In genomic region chr7:1055491-1056005, GRCh38 we compare ENCODE assay signal across 13 cellular contexts. TPM values are rescaled to one million over a fixed set of nuclear protein-coding genes. Genes with fewer than 3 reads are reported as not detected.
A peak's percentile ranks its signal among the peaks of the same experiment; 100 is the strongest.
DNase-seq lines count a peak whose midpoint lies in the region; ATAC-seq and TF ChIP-seq lines count a peak whose summit lies in the region.
"Had no signal": no experiment of that assay in that cellular context is flagged by ENCODE, and none has a peak within 500 bp of the region (broad histone marks: within the 10 kb centered on the region; RNA-seq: fewer than 3 reads in every experiment).

No MANE protein-coding gene starts in this region.

- no peak for DNase-seq in activated CD4-positive, alpha-beta T cell treated with anti-CD3 and anti-CD28 coated beads, Interleukin-2, amount 10 ng/mL, durations not matched to agents 24 days and 14 days
- DNase-seq in activated CD4-positive, alpha-beta T cell treated with anti-CD3 and anti-CD28 coated beads for 48 hours: no peak
- DNase-seq in hepatocyte (ENCODE audit: low spot score): no peak
- no peak for DNase-seq in foreskin keratinocyte
- no peak for DNase-seq in SW 1271 (lab: John Stamatoyannopoulos, UW)
- DNase-seq: NCI-H2171 had no signal

- no peak overlapping the region for H3K4me3 ChIP-seq in hepatocyte
- peak overlapping the region; percentile 11 for H3K4me3 ChIP-seq in thymus (ENCODE audit: low read length)
- H3K4me3 ChIP-seq: A549, GM23338 had no signal

- H2AFZ ChIP-seq in hepatocyte: no peak overlapping the region
- H2AFZ ChIP-seq: GM23338 had no signal

- H3K4me2 ChIP-seq in hepatocyte: peak overlapping the region; percentile 33
- H3K4me2 ChIP-seq: A549, GM23338, KMS-11 had no signal

- H3K4me1 Mint-ChIP-seq in activated CD4-positive, alpha-beta T cell treated with anti-CD3 and anti-CD28 coated beads, Interleukin-2, amount 10 ng/mL, durations not matched to agents 24 days and 14 days: peaks cover 14% of the 10 kb centered on the region
- H3K4me1 Mint-ChIP-seq in activated T-helper 17 cell treated with anti-CD3 and anti-CD28 coated beads, Interleukin-2, amount 50 U/mL, for 72 hours: peaks cover 5% of the 10 kb centered on the region

- H3K4me3 Mint-ChIP-seq in activated CD4-positive, alpha-beta T cell treated with anti-CD3 and anti-CD28 coated beads, Interleukin-2, amount 10 ng/mL, durations not matched to agents 24 days and 14 days: peak overlapping the region; percentile 76
- peak overlapping the region; percentile 55 for H3K4me3 Mint-ChIP-seq in activated T-helper 17 cell treated with anti-CD3 and anti-CD28 coated beads, Interleukin-2, amount 50 U/mL, for 72 hours
- H3K4me3 Mint-ChIP-seq: GM23338 had no signal

- no peaks in the 10 kb centered on the region for H3K9me2 ChIP-seq in hepatocyte (replicated peaks; ENCODE audit: insufficient read depth)

- H3K36me3 Mint-ChIP-seq in activated CD4-positive, alpha-beta T cell treated with anti-CD3 and anti-CD28 coated beads, Interleukin-2, amount 10 ng/mL, durations not matched to agents 24 days and 14 days (ENCODE audit: low read depth): no peaks in the 10 kb centered on the region
- no peaks in the 10 kb centered on the region for H3K36me3 Mint-ChIP-seq in activated T-helper 17 cell treated with anti-CD3 and anti-CD28 coated beads, Interleukin-2, amount 50 U/mL, for 72 hours (ENCODE audit: low read depth)

- no peaks in the 10 kb centered on the region for H3K9me3 Mint-ChIP-seq in activated CD4-positive, alpha-beta T cell treated with anti-CD3 and anti-CD28 coated beads, Interleukin-2, amount 10 ng/mL, durations not matched to agents 24 days and 14 days
- no peaks in the 10 kb centered on the region for H3K9me3 Mint-ChIP-seq in activated T-helper 17 cell treated with anti-CD3 and anti-CD28 coated beads, Interleukin-2, amount 50 U/mL, for 72 hours
- H3K9me3 Mint-ChIP-seq: GM23338 had no signal

- H3K27ac ChIP-seq in hepatocyte (no peak overlapping the region), thymus (ENCODE audit: low read depth) (no peak overlapping the region), foreskin keratinocyte (no peak overlapping the region)
- H3K27ac ChIP-seq: A549, KMS-11 had no signal

- no peaks in the 10 kb centered on the region for H4K20me1 ChIP-seq in hepatocyte (ENCODE audit: insufficient read depth, poor library complexity, severe bottlenecking)

- H3K36me3 ChIP-seq in hepatocyte (replicated peaks; ENCODE audit: insufficient read depth, low read depth) (no peaks in the 10 kb centered on the region), thymus (ENCODE audit: control insufficient read depth, insufficient read depth) (peaks cover 4% of the 10 kb centered on the region)

- no peaks in the 10 kb centered on the region for H3K9me3 ChIP-seq in hepatocyte (ENCODE audit: low read depth)
- no peaks in the 10 kb centered on the region for H3K9me3 ChIP-seq in thymus (ENCODE audit: control insufficient read depth)
- H3K9me3 ChIP-seq: A549 had no signal

- no peak for TF ChIP-seq CTCF in hepatocyte (IDR thresholded peaks at IDR 0.05; ENCODE audit: poor library complexity)
- TF ChIP-seq CTCF in foreskin keratinocyte (conservative IDR thresholded peaks at IDR 0.05): no peak

- H3K27me3 ChIP-seq in hepatocyte: no peaks in the 10 kb centered on the region
- no peaks in the 10 kb centered on the region for H3K27me3 ChIP-seq in thymus (ENCODE audit: control insufficient read depth, insufficient read depth)
- H3K27me3 ChIP-seq in foreskin keratinocyte: no peaks in the 10 kb centered on the region

- WGBS in hepatocyte (ENCODE audit: low lambda C conversion rate, missing lambda C conversion rate): 96% methylated on average over 12 of the region's 18 CpGs
- WGBS in thymus: 18% methylated on average over 18 of the region's 18 CpGs

- no peaks in the 10 kb centered on the region for H3K79me2 ChIP-seq in hepatocyte

- H3K27me3 Mint-ChIP-seq in activated CD4-positive, alpha-beta T cell treated with anti-CD3 and anti-CD28 coated beads, Interleukin-2, amount 10 ng/mL, durations not matched to agents 24 days and 14 days: no peaks in the 10 kb centered on the region
- no peaks in the 10 kb centered on the region for H3K27me3 Mint-ChIP-seq in activated T-helper 17 cell treated with anti-CD3 and anti-CD28 coated beads, Interleukin-2, amount 50 U/mL, for 72 hours

- no peak for ATAC-seq in activated T-helper 17 cell treated with anti-CD3 and anti-CD28 coated beads, Interleukin-2, amount 50 U/mL, for 72 hours (replicated peaks)
- no peak for ATAC-seq in foreskin keratinocyte
- ATAC-seq in HG02610 (IDR thresholded peaks at IDR 0.05; ENCODE audit: unreplicated experiment): no peak
- ATAC-seq: A549, GM23338 had no signal

- intact Hi-C loops in activated CD4-positive, alpha-beta T cell treated with anti-CD3 and anti-CD28 coated beads, Interleukin-2, amount 10 ng/mL, durations not matched to agents 24 days and 14 days (cut with micrococcal nuclease): no loop called here

- H3K27ac Mint-ChIP-seq in activated CD4-positive, alpha-beta T cell treated with anti-CD3 and anti-CD28 coated beads, Interleukin-2, amount 10 ng/mL, durations not matched to agents 24 days and 14 days: peak overlapping the region; percentile 60
- no peak overlapping the region for H3K27ac Mint-ChIP-seq in activated T-helper 17 cell treated with anti-CD3 and anti-CD28 coated beads, Interleukin-2, amount 50 U/mL, for 72 hours

- H3K4me1 ChIP-seq in hepatocyte (ENCODE audit: insufficient read depth) (peaks cover 11% of the 10 kb centered on the region), thymus (ENCODE audit: control insufficient read depth, insufficient read depth, low read length) (peaks cover 6% of the 10 kb centered on the region), foreskin keratinocyte (no peaks in the 10 kb centered on the region)
- H3K4me1 ChIP-seq: A549 had no signal

RNA-seq across cellular contexts. Expression of gene GPR146, which starts 11.2 kb away (rescaled TPM):
- 2.5 and 4.1 TPM in 2 replicates for total RNA-seq in activated CD4-positive, alpha-beta T cell treated with anti-CD3 and anti-CD28 coated beads, Interleukin-2, amount 10 ng/mL, durations not matched to agents 24 days and 14 days
- 10 to 100 TPM in 1 of 2 donors, 1 to 10 TPM in 1; 2.0 to 14.9 TPM for total RNA-seq in activated T-helper 17 cell treated with anti-CD3 and anti-CD28 coated beads, Interleukin-2, amount 50 U/mL, for 72 hours
- 5.2 and 6.5 TPM in 2 replicates for total RNA-seq in hepatocyte
- polyA plus RNA-seq in hepatocyte: 2.1 and 2.6 TPM in 2 replicates
- polyA plus RNA-seq in thymus: 12.6 TPM
- not detected in 2 replicates for total RNA-seq in foreskin keratinocyte
- not detected in 2 replicates for polyA plus RNA-seq in foreskin keratinocyte
- polyA plus RNA-seq: neural cell had no signal

RNA-seq across cellular contexts. Expression of gene GPER1, which starts 32.4 kb away (rescaled TPM):
- total RNA-seq in activated CD4-positive, alpha-beta T cell treated with anti-CD3 and anti-CD28 coated beads, Interleukin-2, amount 10 ng/mL, durations not matched to agents 24 days and 14 days: 0.09 TPM in 1 of 2 replicates, not detected in the other
- 1 to 10 TPM in 1 of 2 donors, under 1 TPM in 1; 0.24 to 1.1 TPM for total RNA-seq in activated T-helper 17 cell treated with anti-CD3 and anti-CD28 coated beads, Interleukin-2, amount 50 U/mL, for 72 hours
- total RNA-seq in hepatocyte (3.6 and 4.5 TPM in 2 replicates), foreskin keratinocyte (0.07 TPM in 1 of 2 replicates, not detected in the other)
- polyA plus RNA-seq in hepatocyte (9.1 and 11.1 TPM in 2 replicates), thymus (3.4 TPM), foreskin keratinocyte (0.03 and 0.07 TPM in 2 replicates)
- total RNA-seq: GM23338 had no signal
- polyA plus RNA-seq: neural cell had no signal
